ENCODE assay signal across 17 cellular contexts in the genomic region with DNA sequence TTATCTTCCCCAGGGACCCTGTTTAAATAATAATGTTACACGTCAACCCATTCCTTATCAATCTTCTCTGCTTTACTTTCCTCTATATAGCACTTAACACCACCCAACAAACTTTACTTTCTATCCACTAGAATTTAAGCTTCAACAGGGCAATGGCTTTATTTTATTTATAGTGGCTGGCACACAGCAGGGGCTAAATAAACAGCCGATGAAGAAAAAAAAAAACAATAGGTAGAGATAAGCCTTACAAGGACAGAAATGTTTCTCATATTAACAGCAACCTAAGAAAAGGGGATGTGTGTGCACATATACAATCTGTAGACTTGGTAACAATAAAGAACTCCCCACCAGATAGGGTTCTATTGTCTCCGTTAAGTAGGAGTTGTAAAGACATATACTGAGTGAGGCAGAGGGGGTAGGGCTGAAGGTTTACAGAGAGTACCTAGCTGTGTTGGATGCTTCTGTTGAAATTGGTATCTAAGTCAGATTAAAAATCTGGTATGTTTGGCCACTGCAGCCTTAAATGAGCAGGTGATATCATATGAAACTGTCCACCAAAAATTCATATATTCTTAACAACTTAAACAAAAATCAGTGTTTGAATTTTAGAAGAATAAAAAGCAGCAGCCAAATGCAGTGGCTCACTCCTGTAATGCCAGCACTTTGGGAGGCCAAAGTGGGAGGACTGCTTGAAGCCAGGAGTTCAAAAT. TPM values are rescaled to one million over a fixed set of nuclear protein-coding genes. Genes with fewer than 3 reads are reported as not detected.
DNase-seq lines count a peak whose midpoint lies in the region; ATAC-seq, FAIRE-seq and TF ChIP-seq lines count a peak whose summit lies in the region.
"Had no signal": no experiment of that assay in that cellular context is flagged by ENCODE, and none has a peak within 500 bp of the region (broad histone marks: within the 10 kb centered on the region; RNA-seq: fewer than 3 reads in every experiment).

No MANE protein-coding gene starts in this region.

- DNase-seq in left ventricle myocardium superior, result no peak
- DNase-seq in Right ventricle myocardium inferior (ENCODE audit: missing footprints), result no peak
- no peak for DNase-seq in IMR-90
- peak; percentile 39 for DNase-seq in endothelial cell of umbilical vein (ENCODE audit: low read depth, low spot score)
- no peak for DNase-seq in glutamatergic neuron
- DNase-seq in T-helper 2 cell, result no peak
- no peak for DNase-seq in NCI-H2196 (lab: John Stamatoyannopoulos, UW; ENCODE audit: unreplicated experiment)
- DNase-seq: GOT3, Karpas-422, NCI-H1105 treated with DMSO at 0.1 percent for 48 hours, NCI-H187 treated with DMSO at 0.1 percent for 48 hours, NCI-H2171, NCI-H446 treated with DMSO at 0.1 percent for 48 hours, NCI-H82, PC-3 had no signal

- H3K9me3 Mint-ChIP-seq in glutamatergic neuron (ENCODE audit: unreplicated experiment), result peaks cover 5% of the 10 kb centered on the region

- H3K9ac ChIP-seq in IMR-90 (ENCODE audit: low read depth, low read length) (no peak overlapping the region), endothelial cell of umbilical vein (replicated peaks; ENCODE audit: extremely low read depth, insufficient read depth, low read length) (no peak overlapping the region)

- POLR2A ChIA-PET in IMR-90 (lab: Charles Lee; ENCODE audit: unreplicated experiment), result no interaction called here
- POLR2A ChIA-PET in endothelial cell of umbilical vein (lab: Charles Lee), result no interaction called here

- CTCF ChIA-PET in IMR-90 (lab: Yijun Ruan, JAX) (no interaction called here), endothelial cell of umbilical vein (lab: Charles Lee) (interaction anchor here (0.7 to 1.3 kb wide), 2 partner anchors 13 to 20 kb away, joined by 3 read pairs; no protein-coding TSS in a partner anchor)

- H4K91ac ChIP-seq in IMR-90 (ENCODE audit: insufficient read depth, low read depth, low read length), result no peak overlapping the region

- no TSS peak for BruUV-seq in IMR-90 (replicated peaks; lab: Mats Ljungman, UMichigan)
- no TSS peak for BruUV-seq in endothelial cell of umbilical vein (replicated peaks; lab: Mats Ljungman, UMichigan)

- H2AFZ ChIP-seq in IMR-90 (replicated peaks; ENCODE audit: low read length, poor library complexity) (no peak overlapping the region), endothelial cell of umbilical vein (ENCODE audit: low read depth, low read length) (no peak overlapping the region)

- H3K27me3 ChIP-seq in IMR-90 (ENCODE audit: control insufficient read depth, insufficient read depth, low read length), result no peaks in the 10 kb centered on the region
- H3K27me3 ChIP-seq in endothelial cell of umbilical vein (ENCODE audit: control insufficient read depth in 2 of 2, insufficient read depth in 2 of 2, low read length in 2 of 2), result no peaks in the 10 kb centered on the region

- dilution Hi-C loops in IMR-90 (cut with HindIII; ENCODE audit: low sequenced_read_pairs, unreplicated experiment), result no loop called here
- dilution Hi-C loops in endothelial cell of umbilical vein (cut with MboI; ENCODE audit: extremely low pct_ligation_motif_present, low sequenced_read_pairs), result no loop called here

- H3K56ac ChIP-seq in IMR-90 (ENCODE audit: extremely low read depth, insufficient read depth, low read length), result no peak overlapping the region

- H3K27ac ChIP-seq in IMR-90 (ENCODE audit: insufficient read depth, low read length) (no peak overlapping the region), endothelial cell of umbilical vein (ENCODE audit: insufficient read depth, low read depth, low read length) (no peak overlapping the region)
- H3K27ac ChIP-seq: C4-2B had no signal

- in situ Hi-C loops in IMR-90 (cut with MboI; ENCODE audit: low sequenced_read_pairs), result no loop called here

- peaks cover 30 to 77% of the 10 kb centered on the region in 2 experiments for H3K79me1 ChIP-seq in IMR-90 (ENCODE audit: low read depth in 1 of 2, low read length in 2 of 2)

- peaks cover 3% of the 10 kb centered on the region for H3K27me3 Mint-ChIP-seq in glutamatergic neuron (ENCODE audit: unreplicated experiment)

- TF ChIP-seq CTCF in IMR-90 (conservative IDR thresholded peaks at IDR 0.05; ENCODE audit: low read depth, low read length), result no peak
- TF ChIP-seq CTCF in endothelial cell of umbilical vein (IDR thresholded peaks at IDR 0.05; ENCODE audit: extremely low read depth in 1 of 2, insufficient read depth in 1 of 2, low read depth in 1 of 2, low read length in 2 of 2), result no peak
- TF ChIP-seq CTCF in glutamatergic neuron (IDR thresholded peaks at IDR 0.05; ENCODE audit: partially characterized antibody, unreplicated experiment), result no peak

- no peak overlapping the region for H4K5ac ChIP-seq in IMR-90 (ENCODE audit: low read depth, low read length)

- FAIRE-seq in endothelial cell of umbilical vein (lab: Jason Lieb, UNC), result peak; percentile 18
- FAIRE-seq: GM12892 had no signal

- no peak overlapping the region for H2BK20ac ChIP-seq in IMR-90 (ENCODE audit: low read depth, low read length)

- ATAC-seq in left ventricle myocardium superior (peak; percentile 14), Right ventricle myocardium inferior (no peak), IMR-90 (ENCODE audit: low read depth) (no peak)
- ATAC-seq: PC-3 had no signal

- peak overlapping the region; percentile 11; the same call in 1 of the 2 replicates for H3K23ac ChIP-seq in IMR-90 (ENCODE audit: low read depth, low read length)

- H4K20me1 ChIP-seq in IMR-90 (ENCODE audit: insufficient read depth, low read length) (peaks cover 74% of the 10 kb centered on the region), endothelial cell of umbilical vein (replicated peaks; ENCODE audit: control insufficient read depth, extremely low read depth, insufficient read depth, low read length) (peaks cover 3% of the 10 kb centered on the region)

- H3K4me1 ChIP-seq in IMR-90 (ENCODE audit: control insufficient read depth, insufficient read depth, low read length) (peaks cover 7% of the 10 kb centered on the region), endothelial cell of umbilical vein (ENCODE audit: control insufficient read depth, extremely low read depth, insufficient read depth, low read length) (peaks cover 11% of the 10 kb centered on the region)

- H3K4me2 ChIP-seq in IMR-90 (ENCODE audit: low read depth, low read length) (no peak overlapping the region), endothelial cell of umbilical vein (ENCODE audit: insufficient read depth, low read length) (no peak overlapping the region)

- no peak overlapping the region for H3K18ac ChIP-seq in IMR-90 (ENCODE audit: low read depth, low read length)

- H2AK5ac ChIP-seq in IMR-90 (ENCODE audit: low read depth, low read length), result no peak overlapping the region

- no CpG with 5 or more reads among the region's 3 CpGs for WGBS in IMR-90 (ENCODE audit: extremely low coverage in 2 of 2, insufficient read length in 1 of 2), 2 experiments

- no peak overlapping the region for H2BK120ac ChIP-seq in IMR-90 (ENCODE audit: low read depth, low read length)

- no peak overlapping the region for H3K4ac ChIP-seq in IMR-90 (ENCODE audit: low read depth, low read length)

- intact Hi-C loops in left ventricle myocardium superior (cut with micrococcal nuclease), result no loop called here
- intact Hi-C loops in Right ventricle myocardium inferior (cut with DNase I), result no loop called here
- intact Hi-C loops in IMR-90 (cut with micrococcal nuclease), result no loop called here
- intact Hi-C loops in endothelial cell of umbilical vein (cut with micrococcal nuclease), result no loop called here

- H3K79me2 ChIP-seq in endothelial cell of umbilical vein (ENCODE audit: control insufficient read depth, insufficient read depth, low read length), result peaks cover 80% of the 10 kb centered on the region

- peaks cover 14% of the 10 kb centered on the region for H3K36me3 Mint-ChIP-seq in glutamatergic neuron (ENCODE audit: unreplicated experiment)

- H3K4me1 Mint-ChIP-seq in glutamatergic neuron (ENCODE audit: low read depth, unreplicated experiment), result peaks cover 9% of the 10 kb centered on the region

- no peak overlapping the region for H2BK15ac ChIP-seq in IMR-90 (ENCODE audit: low read depth, low read length)

- H3K9me1 ChIP-seq in IMR-90 (ENCODE audit: insufficient read depth, low read length), result peaks cover 7% of the 10 kb centered on the region
- H3K9me1 ChIP-seq in endothelial cell of umbilical vein (replicated peaks; ENCODE audit: control insufficient read depth, extremely low read depth, insufficient read depth, low read length), result peaks cover 6% of the 10 kb centered on the region

- no peak for TF ChIP-seq RAD21 in IMR-90 (IDR thresholded peaks at IDR 0.05; ENCODE audit: low read length)

- H3K36me3 ChIP-seq in IMR-90 (ENCODE audit: control insufficient read depth, insufficient read depth, low read length), result peaks cover 16% of the 10 kb centered on the region
- peaks cover 0 to 2% of the 10 kb centered on the region in 2 experiments for H3K36me3 ChIP-seq in endothelial cell of umbilical vein (ENCODE audit: control insufficient read depth in 2 of 2, extremely low read depth in 1 of 2, insufficient read depth in 2 of 2, low read length in 2 of 2)

- TF ChIP-seq POLR2A in IMR-90 (IDR thresholded peaks at IDR 0.05; ENCODE audit: low read depth, low read length) (no peak), endothelial cell of umbilical vein (IDR thresholded peaks at IDR 0.05; ENCODE audit: low read depth, low read length) (no peak)

- no peak overlapping the region for H2BK5ac ChIP-seq in IMR-90 (ENCODE audit: low read depth, low read length, poor library complexity, severe bottlenecking)

- no peak overlapping the region for H3K27ac Mint-ChIP-seq in glutamatergic neuron (ENCODE audit: unreplicated experiment)

- H2AK9ac ChIP-seq in IMR-90 (replicated peaks; ENCODE audit: low read depth, low read length, poor library complexity), result no peak overlapping the region

- no peak overlapping the region for H3K4me3 Mint-ChIP-seq in glutamatergic neuron (ENCODE audit: unreplicated experiment)

- peaks cover 6% of the 10 kb centered on the region for H3K9me3 ChIP-seq in IMR-90 (ENCODE audit: control insufficient read depth, insufficient read depth, low read length)
- no peaks in the 10 kb centered on the region for H3K9me3 ChIP-seq in endothelial cell of umbilical vein (replicated peaks; ENCODE audit: control insufficient read depth, insufficient read depth, low read length)

- H4K8ac ChIP-seq in IMR-90 (ENCODE audit: low read depth in 2 of 2, low read length in 2 of 2), result no peak overlapping the region

- H3K4me3 ChIP-seq in IMR-90 (ENCODE audit: insufficient read depth, low read depth, low read length) (no peak overlapping the region), endothelial cell of umbilical vein (replicated peaks in 1 of 3; ENCODE audit: insufficient read depth in 1 of 3, low read depth in 1 of 3, low read length in 3 of 3) (no peak overlapping the region)

- H3K14ac ChIP-seq in IMR-90 (replicated peaks; ENCODE audit: low read depth, low read length), result no peak overlapping the region

RNA-seq across cellular contexts. Expression of a gene that starts 24.7 kb away (rescaled TPM):
- total RNA-seq in left ventricle myocardium superior (6.4 TPM), Right ventricle myocardium inferior (6.5 TPM), IMR-90 (2012; rRNA removed) (4.5 and 5.8 TPM in 2 replicates), endothelial cell of umbilical vein (7.2 TPM in 2 replicates), glutamatergic neuron (ENCODE audit: unreplicated experiment) (6.9 TPM)
- polyA plus RNA-seq in IMR-90 (2012; rRNA removed) (2.5 and 2.7 TPM in 2 replicates), endothelial cell of umbilical vein (1.9 and 2.8 TPM in 2 replicates)
- polyA plus RNA-seq in IMR-90 (2012; cell fraction: cytosol; rRNA removed), result 0.98 and 1.5 TPM in 2 replicates
- 1.9 and 4.1 TPM in 2 replicates for polyA plus RNA-seq in IMR-90 (2012; cell fraction: nucleus; rRNA removed; ENCODE audit: low replicate concordance)
- 3.9 and 4.5 TPM in 2 replicates for polyA plus RNA-seq in endothelial cell of umbilical vein (2011; cell fraction: cytosol; rRNA removed)
- 4.1 and 6.1 TPM in 2 replicates for polyA plus RNA-seq in endothelial cell of umbilical vein (2011; cell fraction: nucleus; rRNA removed)
- polyA plus RNA-seq in endothelial cell of umbilical vein (2012), result 3.4 and 4.4 TPM in 2 replicates
- 5.1 and 6.7 TPM in 2 replicates for polyA minus RNA-seq in endothelial cell of umbilical vein
- 4.7 TPM for polyA minus RNA-seq in endothelial cell of umbilical vein (2011; cell fraction: cytosol; rRNA and poly(A)+ RNA removed)
- polyA minus RNA-seq in endothelial cell of umbilical vein (2011; cell fraction: nucleus; rRNA and poly(A)+ RNA removed), result 5.0 and 7.1 TPM in 2 replicates

RNA-seq across cellular contexts. Expression of a gene that starts 25.4 kb away (rescaled TPM):
- total RNA-seq in left ventricle myocardium superior (52.2 TPM), Right ventricle myocardium inferior (48.4 TPM), IMR-90 (2012; rRNA removed) (66.9 and 78.7 TPM in 2 replicates), endothelial cell of umbilical vein (35.1 and 39.1 TPM in 2 replicates), glutamatergic neuron (ENCODE audit: unreplicated experiment) (58.1 TPM)
- polyA plus RNA-seq in IMR-90 (2012; rRNA removed) (8.3 and 10.8 TPM in 2 replicates), endothelial cell of umbilical vein (8.1 and 8.4 TPM in 2 replicates)
- polyA plus RNA-seq in IMR-90 (2012; cell fraction: cytosol; rRNA removed), result 1.9 and 2.4 TPM in 2 replicates
- 3.3 and 21.0 TPM in 2 replicates for polyA plus RNA-seq in IMR-90 (2012; cell fraction: nucleus; rRNA removed; ENCODE audit: low replicate concordance)
- polyA plus RNA-seq in endothelial cell of umbilical vein (2011; cell fraction: cytosol; rRNA removed), result 8.4 and 9.3 TPM in 2 replicates
- polyA plus RNA-seq in endothelial cell of umbilical vein (2011; cell fraction: nucleus; rRNA removed), result 32.6 and 34.6 TPM in 2 replicates
- polyA plus RNA-seq in endothelial cell of umbilical vein (2012), result 18.0 and 20.6 TPM in 2 replicates
- 43.9 and 45.6 TPM in 2 replicates for polyA minus RNA-seq in endothelial cell of umbilical vein
- 14.0 TPM for polyA minus RNA-seq in endothelial cell of umbilical vein (2011; cell fraction: cytosol; rRNA and poly(A)+ RNA removed)
- polyA minus RNA-seq in endothelial cell of umbilical vein (2011; cell fraction: nucleus; rRNA and poly(A)+ RNA removed), result 69.1 and 94.1 TPM in 2 replicates
